In genomic region chr2:231709981-231710750, GRCh38 we compare ENCODE assay signal across 1 cellular context.
TF ChIP-seq lines count a peak whose summit lies in the region.

No MANE protein-coding gene starts in this region.

TF ChIP-seq in HepG2, 621 proteins besides CTCF, POLR2A, EP300 and RAD21 (continues in another document):
- TF ChIP-seq ZNF280D (CRISPR knock-in tag; IDR thresholded peaks at IDR 0.05) (peak; percentile 42; the same call in 1 of the 2 replicates), CC2D1A (CRISPR knock-in tag; IDR thresholded peaks at IDR 0.05) (no peak), ZBTB42 (CRISPR knock-in tag; IDR thresholded peaks at IDR 0.05) (peak; percentile 98), ZNF12 (CRISPR knock-in tag; IDR thresholded peaks at IDR 0.05) (peak; percentile 91), PAXIP1 (CRISPR knock-in tag; conservative IDR thresholded peaks at IDR 0.05) (peak; percentile 54), SPEN (CRISPR knock-in tag; IDR thresholded peaks at IDR 0.05; ENCODE audit: low read depth) (peak; percentile 96), ZNF343 (CRISPR knock-in tag; IDR thresholded peaks at IDR 0.05) (peak; percentile 98), HNRNPL (IDR thresholded peaks at IDR 0.05; ENCODE audit: low read depth, low read length) (0 out of 2 replicates have a peak, but pooled peaks have one; percentile 35), SCMH1 (CRISPR knock-in tag; IDR thresholded peaks at IDR 0.05; ENCODE audit: borderline replicate concordance) (no peak), KLF11 (CRISPR knock-in tag; IDR thresholded peaks at IDR 0.05) (peak; percentile 60; the same call in 1 of the 2 replicates), ZXDC (CRISPR knock-in tag; IDR thresholded peaks at IDR 0.05) (peak; percentile 98), ZNF557 (CRISPR knock-in tag; IDR thresholded peaks at IDR 0.05) (peak; percentile 99), ZNF512 (CRISPR knock-in tag; IDR thresholded peaks at IDR 0.05) (no peak), TCF7 (IDR thresholded peaks at IDR 0.05; ENCODE audit: low read depth) (no peak), NFRKB (IDR thresholded peaks at IDR 0.05) (no peak), ZBTB20 (CRISPR knock-in tag; IDR thresholded peaks at IDR 0.05; ENCODE audit: borderline replicate concordance, low read depth) (peak; percentile 47; the same call in 1 of the 2 replicates), CCDC6 (CRISPR knock-in tag; IDR thresholded peaks at IDR 0.05) (peak; percentile 100), PHF5A (CRISPR knock-in tag; IDR thresholded peaks at IDR 0.05; ENCODE audit: low read depth, unreplicated experiment) (no peak), PREB (CRISPR knock-in tag; IDR thresholded peaks at IDR 0.05) (peak; percentile 99), HMG20A (CRISPR knock-in tag; IDR thresholded peaks at IDR 0.05; ENCODE audit: borderline replicate concordance) (no peak), ZFP82 (CRISPR knock-in tag; IDR thresholded peaks at IDR 0.05; ENCODE audit: borderline replicate concordance) (peak; percentile 100), ZNF484 (CRISPR knock-in tag; IDR thresholded peaks at IDR 0.05; ENCODE audit: borderline replicate concordance, low read depth) (peak; percentile 98), HINFP (CRISPR knock-in tag; IDR thresholded peaks at IDR 0.05; ENCODE audit: low read depth) (peak; percentile 99), KDM2A (CRISPR knock-in tag; IDR thresholded peaks at IDR 0.05; ENCODE audit: borderline replicate concordance, low read depth) (peak; percentile 78), NFYC (CRISPR knock-in tag; IDR thresholded peaks at IDR 0.05) (peak; percentile 45; the same call in 1 of the 2 replicates), ZNF354B (CRISPR knock-in tag; IDR thresholded peaks at IDR 0.05) (peak; percentile 96), ZSCAN12 (CRISPR knock-in tag; IDR thresholded peaks at IDR 0.05) (peak; percentile 100), ZNF766 (CRISPR knock-in tag; IDR thresholded peaks at IDR 0.05; ENCODE audit: borderline replicate concordance) (peak; percentile 100), E2F2 (CRISPR knock-in tag; IDR thresholded peaks at IDR 0.05; ENCODE audit: borderline replicate concordance) (peak; percentile 97; the same call in 1 of the 2 replicates), ZNF18 (CRISPR knock-in tag; IDR thresholded peaks at IDR 0.05; ENCODE audit: insufficient replicate concordance) (peak; percentile 97), TCF12 (IDR thresholded peaks at IDR 0.05) (no peak), TCF12 (CRISPR knock-in tag; IDR thresholded peaks at IDR 0.05) (peak; percentile 24), ZUFSP (CRISPR knock-in tag; IDR thresholded peaks at IDR 0.05; ENCODE audit: borderline replicate concordance) (no peak), TGIF2 (CRISPR knock-in tag; IDR thresholded peaks at IDR 0.05) (peak; percentile 95), ZNF737 (CRISPR knock-in tag; IDR thresholded peaks at IDR 0.05; ENCODE audit: borderline replicate concordance) (peak; percentile 93), DMTF1 (CRISPR knock-in tag; IDR thresholded peaks at IDR 0.05) (peak; percentile 97), CBX1 (IDR thresholded peaks at IDR 0.05; ENCODE audit: low read depth) (no peak), ARNT (IDR thresholded peaks at IDR 0.05) (no peak)
